ENCODE assay signal across 1 cellular context in the genomic region with DNA sequence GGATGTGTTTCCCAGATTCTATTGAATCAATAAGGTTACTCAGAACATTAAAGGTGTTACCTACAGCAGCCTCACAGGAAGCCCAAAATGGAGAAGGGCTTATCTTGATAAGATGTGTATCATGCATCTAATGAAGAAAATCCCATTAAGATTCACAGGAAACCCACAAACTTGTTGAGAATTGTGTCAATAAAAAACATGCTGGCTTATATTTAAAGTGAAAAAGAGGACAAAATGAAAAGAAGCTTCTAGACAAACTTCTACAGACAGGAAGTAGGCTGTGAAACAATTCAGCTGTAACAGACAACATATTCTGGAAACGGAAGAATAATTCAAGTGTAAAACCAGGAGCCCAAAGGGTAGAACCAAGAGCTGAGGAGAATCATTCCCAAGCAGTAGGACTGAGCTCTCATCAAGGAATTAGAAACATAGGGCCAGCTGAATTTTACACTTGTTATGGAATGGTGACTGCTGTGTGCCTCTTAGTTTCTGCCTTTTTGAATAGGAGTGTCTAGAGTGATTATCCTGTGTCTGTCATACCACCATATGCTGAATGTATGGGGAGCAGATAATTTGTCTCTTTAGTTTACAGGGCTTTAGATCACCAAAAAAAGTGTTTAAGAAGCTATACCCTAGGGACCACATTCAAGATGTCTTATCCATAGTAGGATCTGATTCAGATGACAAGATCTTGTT.
TF ChIP-seq lines count a peak whose summit lies in the region.

No MANE protein-coding gene starts in this region.

TF ChIP-seq in IMR-90, 13 proteins besides CTCF, POLR2A, EP300 and RAD21 (continued from another document):
- TF ChIP-seq MAZ (IDR thresholded peaks at IDR 0.05; ENCODE audit: borderline replicate concordance, low read depth, low read length) (no peak), CHD1 (IDR thresholded peaks at IDR 0.05; ENCODE audit: low read depth, low read length) (no peak), NFE2L2 (IDR thresholded peaks at IDR 0.05; ENCODE audit: low read depth, low read length) (no peak), BHLHE40 (IDR thresholded peaks at IDR 0.05; ENCODE audit: low read depth, low read length) (no peak), SMC3 (IDR thresholded peaks at IDR 0.05; ENCODE audit: low read depth, low read length) (no peak), CEBPB (IDR thresholded peaks at IDR 0.05; ENCODE audit: low read depth, low read length) (no peak), FOS (IDR thresholded peaks at IDR 0.05; ENCODE audit: low read depth, low read length) (no peak)
- TF ChIP-seq, protein P1, sequence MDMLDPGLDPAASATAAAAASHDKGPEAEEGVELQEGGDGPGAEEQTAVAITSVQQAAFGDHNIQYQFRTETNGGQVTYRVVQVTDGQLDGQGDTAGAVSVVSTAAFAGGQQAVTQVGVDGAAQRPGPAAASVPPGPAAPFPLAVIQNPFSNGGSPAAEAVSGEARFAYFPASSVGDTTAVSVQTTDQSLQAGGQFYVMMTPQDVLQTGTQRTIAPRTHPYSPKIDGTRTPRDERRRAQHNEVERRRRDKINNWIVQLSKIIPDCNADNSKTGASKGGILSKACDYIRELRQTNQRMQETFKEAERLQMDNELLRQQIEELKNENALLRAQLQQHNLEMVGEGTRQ (IDR thresholded peaks at IDR 0.05; ENCODE audit: low read depth, low read length) = no peak
- TF ChIP-seq, protein P2, sequence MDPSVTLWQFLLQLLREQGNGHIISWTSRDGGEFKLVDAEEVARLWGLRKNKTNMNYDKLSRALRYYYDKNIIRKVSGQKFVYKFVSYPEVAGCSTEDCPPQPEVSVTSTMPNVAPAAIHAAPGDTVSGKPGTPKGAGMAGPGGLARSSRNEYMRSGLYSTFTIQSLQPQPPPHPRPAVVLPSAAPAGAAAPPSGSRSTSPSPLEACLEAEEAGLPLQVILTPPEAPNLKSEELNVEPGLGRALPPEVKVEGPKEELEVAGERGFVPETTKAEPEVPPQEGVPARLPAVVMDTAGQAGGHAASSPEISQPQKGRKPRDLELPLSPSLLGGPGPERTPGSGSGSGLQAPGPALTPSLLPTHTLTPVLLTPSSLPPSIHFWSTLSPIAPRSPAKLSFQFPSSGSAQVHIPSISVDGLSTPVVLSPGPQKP (IDR thresholded peaks at IDR 0.05; ENCODE audit: borderline replicate concordance, low read depth, low read length) = no peak
TF ChIP-seq in IMR-90: peak in this region for 0.
